In the genomic region with DNA sequence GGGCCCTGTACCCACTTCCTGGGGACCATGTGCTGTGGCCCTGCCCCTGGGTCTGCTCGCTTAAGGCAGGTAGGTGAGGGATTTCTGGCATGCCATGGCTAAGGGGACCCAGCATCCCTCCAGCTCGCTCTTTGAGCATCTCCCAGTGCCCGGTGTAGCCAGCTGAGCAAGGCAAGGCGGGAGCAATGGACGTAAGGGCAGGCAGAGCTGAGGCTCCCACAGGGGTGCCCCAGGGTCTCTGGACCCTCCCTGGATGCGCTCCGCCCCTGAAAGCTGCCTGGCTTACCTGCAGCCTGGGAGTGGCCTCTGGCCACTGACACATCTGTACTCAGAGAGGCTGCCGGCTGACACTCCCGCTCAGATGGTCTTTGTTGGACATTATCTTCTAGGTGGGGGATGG, we compare ENCODE assay signal across 23 cellular contexts.
"Had no signal": no experiment of that assay in that cellular context is flagged by ENCODE, and none has a peak within 500 bp of the region (broad histone marks: within the 10 kb centered on the region; RNA-seq: fewer than 3 reads in every experiment).

No MANE protein-coding gene starts in this region.

- H3K27me3 ChIP-seq: brain microvascular endothelial cell, uterus had no signal

- H3K36me3 ChIP-seq: adrenal gland, brain microvascular endothelial cell, thoracic aorta, uterus had no signal

- H3K4me1 ChIP-seq: adrenal gland, parathyroid adenoma, uterus had no signal

- H3K27ac ChIP-seq: adrenal gland, brain microvascular endothelial cell, parathyroid adenoma, thoracic aorta, uterus had no signal

- H3K9me3 ChIP-seq: adrenal gland, thoracic aorta, uterus had no signal

- ATAC-seq: activated CD8-positive, alpha-beta T cell treated with anti-CD3 and anti-CD28 coated beads for 36 hours; activated naive CD4-positive, alpha-beta T cell treated with anti-CD3 and anti-CD28 coated beads, Interleukin-2, amount 50 U/mL, for 72 hours; activated T-cell treated with anti-CD3 and anti-CD28 coated beads, Interleukin-2, amount 50 U/mL, for 4 hours; activated T-helper 17 cell treated with anti-CD3 and anti-CD28 coated beads, Interleukin-2, amount 50 U/mL, for 72 hours; naive thymus-derived CD8-positive, alpha-beta T cell; right cardiac atrium; stimulated activated naive CD8-positive, alpha-beta T cell treated with anti-CD3 and anti-CD28 coated beads, Interleukin-15, Interleukin-2, amounts not matched to agents 100 U/mL and 50 U/mL, for 24 hours had no signal

- H3K4me3 ChIP-seq: adrenal gland, thoracic aorta, uterus had no signal

- DNase-seq: activated CD4-positive, alpha-beta T cell treated with anti-CD3 and anti-CD28 coated beads, Interleukin-2, amount 50 U/mL, for 1 hour; activated CD4-positive, CD25-positive, alpha-beta regulatory T cell treated with anti-CD3 and anti-CD28 coated beads, Interleukin-2, amount 50 U/mL, for 72 hours; activated CD8-positive, alpha-beta T cell treated with anti-CD3 and anti-CD28 coated beads for 36 hours; activated naive CD4-positive, alpha-beta T cell; activated T-cell treated with anti-CD3 and anti-CD28 coated beads, Interleukin-2, amount 50 U/mL, for 4 hours; brain microvascular endothelial cell; caudate nucleus; head of caudate nucleus; hippocampal formation; immature natural killer cell; occipital lobe; stimulated activated CD4-positive, alpha-beta T cell treated with anti-CD3 and anti-CD28 coated beads, Interleukin-4, amount 100 ng/mL, for 1 hour; stimulated activated naive CD8-positive, alpha-beta T cell treated with anti-CD3 and anti-CD28 coated beads, Interleukin-15, Interleukin-2, amounts not matched to agents 100 U/mL and 50 U/mL, for 24 hours; T-helper 2 cell; trophoblast cell; uterus had no signal
